1 cellular context compared by ENCODE assay signal in the genomic region with DNA sequence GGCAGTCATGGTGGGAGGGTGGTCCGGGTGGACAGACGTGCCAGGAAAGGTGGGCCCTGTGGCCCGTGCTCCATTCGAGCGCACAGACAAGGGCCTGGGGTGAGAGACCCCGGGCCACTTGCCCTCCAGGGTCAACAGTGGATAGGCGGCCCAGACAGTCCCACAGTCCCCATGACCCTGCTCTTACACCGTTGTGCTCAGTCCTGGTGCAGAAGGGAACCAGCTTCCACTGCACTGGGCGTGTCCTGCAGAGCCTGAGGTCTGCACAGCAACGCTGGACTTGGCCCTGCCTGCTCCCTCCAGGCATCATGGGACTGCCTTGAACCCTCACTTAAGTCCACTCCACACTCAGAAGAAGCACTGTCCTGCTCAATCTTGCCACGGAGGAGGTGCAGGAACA.
TF ChIP-seq lines count a peak whose summit lies in the region.

No MANE protein-coding gene starts in this region.

TF ChIP-seq in WTC11, 78 proteins besides CTCF, POLR2A, EP300 and RAD21 (continued from another document):
- TF ChIP-seq, protein P1, sequence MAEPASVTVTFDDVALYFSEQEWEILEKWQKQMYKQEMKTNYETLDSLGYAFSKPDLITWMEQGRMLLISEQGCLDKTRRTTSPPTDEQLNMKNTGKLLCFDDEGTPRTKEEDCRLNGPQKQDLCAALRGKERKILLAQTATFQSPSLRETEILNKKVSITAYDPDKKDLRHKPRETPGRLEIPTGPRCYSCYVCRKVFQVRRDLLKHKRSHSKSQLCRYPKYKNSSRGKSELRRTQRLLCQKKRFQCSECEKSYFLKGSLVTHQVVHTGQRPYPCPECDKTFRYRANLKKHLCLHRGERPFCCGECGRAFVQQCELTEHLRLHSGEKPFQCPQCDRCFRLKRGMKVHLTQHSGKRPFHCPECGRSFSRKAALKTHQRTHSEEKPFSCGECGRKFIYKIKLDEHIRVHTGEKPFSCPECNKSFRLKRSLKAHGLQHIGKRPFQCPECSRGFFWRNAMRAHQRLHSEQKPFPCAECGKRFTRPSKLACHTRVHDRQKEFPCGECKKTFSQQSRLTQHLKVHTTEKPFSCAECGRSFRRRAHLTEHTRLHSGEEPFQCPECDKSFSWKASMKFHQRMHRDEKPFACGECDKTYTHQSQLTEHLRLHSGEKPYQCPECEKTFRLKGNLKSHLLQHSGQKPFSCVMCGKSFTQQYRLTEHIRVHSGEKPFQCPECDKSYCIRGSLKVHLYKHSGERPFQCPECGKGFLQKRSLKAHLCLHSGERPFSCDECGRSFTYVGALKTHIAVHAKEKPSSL (CRISPR knock-in tag; conservative IDR thresholded peaks at IDR 0.05) = no peak
- TF ChIP-seq, protein P2, sequence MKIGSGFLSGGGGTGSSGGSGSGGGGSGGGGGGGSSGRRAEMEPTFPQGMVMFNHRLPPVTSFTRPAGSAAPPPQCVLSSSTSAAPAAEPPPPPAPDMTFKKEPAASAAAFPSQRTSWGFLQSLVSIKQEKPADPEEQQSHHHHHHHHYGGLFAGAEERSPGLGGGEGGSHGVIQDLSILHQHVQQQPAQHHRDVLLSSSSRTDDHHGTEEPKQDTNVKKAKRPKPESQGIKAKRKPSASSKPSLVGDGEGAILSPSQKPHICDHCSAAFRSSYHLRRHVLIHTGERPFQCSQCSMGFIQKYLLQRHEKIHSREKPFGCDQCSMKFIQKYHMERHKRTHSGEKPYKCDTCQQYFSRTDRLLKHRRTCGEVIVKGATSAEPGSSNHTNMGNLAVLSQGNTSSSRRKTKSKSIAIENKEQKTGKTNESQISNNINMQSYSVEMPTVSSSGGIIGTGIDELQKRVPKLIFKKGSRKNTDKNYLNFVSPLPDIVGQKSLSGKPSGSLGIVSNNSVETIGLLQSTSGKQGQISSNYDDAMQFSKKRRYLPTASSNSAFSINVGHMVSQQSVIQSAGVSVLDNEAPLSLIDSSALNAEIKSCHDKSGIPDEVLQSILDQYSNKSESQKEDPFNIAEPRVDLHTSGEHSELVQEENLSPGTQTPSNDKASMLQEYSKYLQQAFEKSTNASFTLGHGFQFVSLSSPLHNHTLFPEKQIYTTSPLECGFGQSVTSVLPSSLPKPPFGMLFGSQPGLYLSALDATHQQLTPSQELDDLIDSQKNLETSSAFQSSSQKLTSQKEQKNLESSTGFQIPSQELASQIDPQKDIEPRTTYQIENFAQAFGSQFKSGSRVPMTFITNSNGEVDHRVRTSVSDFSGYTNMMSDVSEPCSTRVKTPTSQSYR (CRISPR knock-in tag; IDR thresholded peaks at IDR 0.05) = no peak
- no peak for TF ChIP-seq GTF2I (CRISPR knock-in tag; conservative IDR thresholded peaks at IDR 0.05)
- TF ChIP-seq, protein P3, sequence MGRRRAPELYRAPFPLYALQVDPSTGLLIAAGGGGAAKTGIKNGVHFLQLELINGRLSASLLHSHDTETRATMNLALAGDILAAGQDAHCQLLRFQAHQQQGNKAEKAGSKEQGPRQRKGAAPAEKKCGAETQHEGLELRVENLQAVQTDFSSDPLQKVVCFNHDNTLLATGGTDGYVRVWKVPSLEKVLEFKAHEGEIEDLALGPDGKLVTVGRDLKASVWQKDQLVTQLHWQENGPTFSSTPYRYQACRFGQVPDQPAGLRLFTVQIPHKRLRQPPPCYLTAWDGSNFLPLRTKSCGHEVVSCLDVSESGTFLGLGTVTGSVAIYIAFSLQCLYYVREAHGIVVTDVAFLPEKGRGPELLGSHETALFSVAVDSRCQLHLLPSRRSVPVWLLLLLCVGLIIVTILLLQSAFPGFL (CRISPR knock-in tag; IDR thresholded peaks at IDR 0.05; ENCODE audit: borderline replicate concordance) = no peak
- TF ChIP-seq, protein P4, sequence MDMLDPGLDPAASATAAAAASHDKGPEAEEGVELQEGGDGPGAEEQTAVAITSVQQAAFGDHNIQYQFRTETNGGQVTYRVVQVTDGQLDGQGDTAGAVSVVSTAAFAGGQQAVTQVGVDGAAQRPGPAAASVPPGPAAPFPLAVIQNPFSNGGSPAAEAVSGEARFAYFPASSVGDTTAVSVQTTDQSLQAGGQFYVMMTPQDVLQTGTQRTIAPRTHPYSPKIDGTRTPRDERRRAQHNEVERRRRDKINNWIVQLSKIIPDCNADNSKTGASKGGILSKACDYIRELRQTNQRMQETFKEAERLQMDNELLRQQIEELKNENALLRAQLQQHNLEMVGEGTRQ (CRISPR knock-in tag; IDR thresholded peaks at IDR 0.05) = no peak
- TF ChIP-seq, protein P5, sequence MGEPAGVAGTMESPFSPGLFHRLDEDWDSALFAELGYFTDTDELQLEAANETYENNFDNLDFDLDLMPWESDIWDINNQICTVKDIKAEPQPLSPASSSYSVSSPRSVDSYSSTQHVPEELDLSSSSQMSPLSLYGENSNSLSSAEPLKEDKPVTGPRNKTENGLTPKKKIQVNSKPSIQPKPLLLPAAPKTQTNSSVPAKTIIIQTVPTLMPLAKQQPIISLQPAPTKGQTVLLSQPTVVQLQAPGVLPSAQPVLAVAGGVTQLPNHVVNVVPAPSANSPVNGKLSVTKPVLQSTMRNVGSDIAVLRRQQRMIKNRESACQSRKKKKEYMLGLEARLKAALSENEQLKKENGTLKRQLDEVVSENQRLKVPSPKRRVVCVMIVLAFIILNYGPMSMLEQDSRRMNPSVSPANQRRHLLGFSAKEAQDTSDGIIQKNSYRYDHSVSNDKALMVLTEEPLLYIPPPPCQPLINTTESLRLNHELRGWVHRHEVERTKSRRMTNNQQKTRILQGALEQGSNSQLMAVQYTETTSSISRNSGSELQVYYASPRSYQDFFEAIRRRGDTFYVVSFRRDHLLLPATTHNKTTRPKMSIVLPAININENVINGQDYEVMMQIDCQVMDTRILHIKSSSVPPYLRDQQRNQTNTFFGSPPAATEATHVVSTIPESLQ (CRISPR knock-in tag; IDR thresholded peaks at IDR 0.05) = no peak
